In genomic region chrX:2220829-2221567, GRCh38 we compare ENCODE assay signal across 21 cellular contexts.
"Had no signal": no experiment of that assay in that cellular context is flagged by ENCODE, and none has a peak within 500 bp of the region (broad histone marks: within the 10 kb centered on the region; RNA-seq: fewer than 3 reads in every experiment).

No MANE protein-coding gene starts in this region.

- H3K27ac Mint-ChIP-seq: activated CD4-positive, alpha-beta memory T cell treated with anti-CD3 and anti-CD28 coated beads for 36 hours; activated CD4-positive, alpha-beta T cell treated with anti-CD3 and anti-CD28 coated beads for 36 hours; activated naive CD8-positive, alpha-beta T cell; activated T-helper 1 cell treated with anti-CD3 and anti-CD28 coated beads, Interleukin-12 subunit alpha, Interleukin-12 subunit beta, Interleukin-2, Interleukin-4 antibody, amounts not matched to agents 30 ng/mL and 10 ng/mL and 1 ng/mL, durations not matched to agents 14 hours and 24 hours and 36 hours; naive B cell; neural progenitor cell; WTC11 had no signal

- ATAC-seq: activated CD4-positive, alpha-beta T cell treated with anti-CD3 and anti-CD28 coated beads for 36 hours; esophagus mucosa; gastroesophageal sphincter; heart right ventricle; mucosa of descending colon; right cardiac atrium; stimulated activated naive CD8-positive, alpha-beta T cell treated with anti-CD3 and anti-CD28 coated beads, Interleukin-15, Interleukin-2, amounts not matched to agents 100 U/mL and 50 U/mL, for 24 hours; WTC11 had no signal

- DNase-seq: activated CD4-positive, alpha-beta memory T cell treated with anti-CD3 and anti-CD28 coated beads for 36 hours; activated CD4-positive, alpha-beta T cell treated with anti-CD3 and anti-CD28 coated beads for 36 hours; activated T-cell treated with anti-CD3 and anti-CD28 coated beads for 4 hours; cerebellar nuclear complex; effector CD4-positive, alpha-beta T cell; heart right ventricle; kidney glomerular epithelial cell; left ventricle myocardium inferior; mucosa of descending colon; naive B cell; right cardiac atrium; stimulated activated CD4-positive, alpha-beta T cell treated with anti-CD3 and anti-CD28 coated beads, Interleukin-2, amount 100 ng/mL, for 24 hours; stimulated activated naive CD8-positive, alpha-beta T cell treated with anti-CD3 and anti-CD28 coated beads, Interleukin-15, Interleukin-2, amounts not matched to agents 100 U/mL and 50 U/mL, for 24 hours; transverse colon; uterus had no signal

- H3K4me3 Mint-ChIP-seq: activated CD4-positive, alpha-beta memory T cell treated with anti-CD3 and anti-CD28 coated beads for 36 hours; activated CD4-positive, alpha-beta T cell treated with anti-CD3 and anti-CD28 coated beads for 36 hours; activated naive CD8-positive, alpha-beta T cell; activated T-helper 1 cell treated with anti-CD3 and anti-CD28 coated beads, Interleukin-12 subunit alpha, Interleukin-12 subunit beta, Interleukin-2, Interleukin-4 antibody, amounts not matched to agents 30 ng/mL and 10 ng/mL and 1 ng/mL, durations not matched to agents 14 hours and 24 hours and 36 hours; neural progenitor cell; WTC11 had no signal

- H3K27me3 Mint-ChIP-seq: activated CD4-positive, alpha-beta memory T cell treated with anti-CD3 and anti-CD28 coated beads for 36 hours; activated CD4-positive, alpha-beta T cell treated with anti-CD3 and anti-CD28 coated beads for 36 hours; activated naive CD8-positive, alpha-beta T cell; naive B cell had no signal

- H3K4me1 Mint-ChIP-seq: activated CD4-positive, alpha-beta T cell treated with anti-CD3 and anti-CD28 coated beads for 36 hours; neural progenitor cell; WTC11 had no signal
